1 cellular context compared by ENCODE assay signal in the genomic region with DNA sequence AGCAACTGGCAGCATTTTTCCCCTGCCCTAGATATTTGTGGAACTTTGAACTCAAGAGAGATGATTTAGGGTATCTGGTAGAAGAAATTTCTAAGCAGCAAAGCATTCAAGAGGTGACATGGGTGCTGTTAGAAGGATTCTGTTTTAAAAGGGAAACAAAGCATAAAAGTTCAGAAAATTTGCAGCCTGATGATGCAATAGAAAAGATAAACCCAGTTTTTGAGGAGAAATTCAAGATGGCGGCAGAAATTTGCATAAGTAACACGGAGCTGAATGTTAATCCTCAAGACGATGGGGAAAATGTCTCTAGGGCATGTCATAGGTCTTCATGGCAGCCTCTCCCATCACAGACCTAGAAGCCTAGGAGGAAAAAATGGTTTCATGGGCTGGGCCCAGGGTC. TPM values are rescaled to one million over a fixed set of nuclear protein-coding genes. Genes with fewer than 3 reads are reported as not detected.
"Had no signal": no experiment of that assay in that cellular context is flagged by ENCODE, and none has a peak within 500 bp of the region (broad histone marks: within the 10 kb centered on the region; RNA-seq: fewer than 3 reads in every experiment).

No MANE protein-coding gene starts in this region.

RNA-seq across cellular contexts. Expression of a gene that starts 40.5 kb away (rescaled TPM):
- total RNA-seq: GM12878 had no signal
